9 cellular contexts compared by ENCODE assay signal in the genomic region with DNA sequence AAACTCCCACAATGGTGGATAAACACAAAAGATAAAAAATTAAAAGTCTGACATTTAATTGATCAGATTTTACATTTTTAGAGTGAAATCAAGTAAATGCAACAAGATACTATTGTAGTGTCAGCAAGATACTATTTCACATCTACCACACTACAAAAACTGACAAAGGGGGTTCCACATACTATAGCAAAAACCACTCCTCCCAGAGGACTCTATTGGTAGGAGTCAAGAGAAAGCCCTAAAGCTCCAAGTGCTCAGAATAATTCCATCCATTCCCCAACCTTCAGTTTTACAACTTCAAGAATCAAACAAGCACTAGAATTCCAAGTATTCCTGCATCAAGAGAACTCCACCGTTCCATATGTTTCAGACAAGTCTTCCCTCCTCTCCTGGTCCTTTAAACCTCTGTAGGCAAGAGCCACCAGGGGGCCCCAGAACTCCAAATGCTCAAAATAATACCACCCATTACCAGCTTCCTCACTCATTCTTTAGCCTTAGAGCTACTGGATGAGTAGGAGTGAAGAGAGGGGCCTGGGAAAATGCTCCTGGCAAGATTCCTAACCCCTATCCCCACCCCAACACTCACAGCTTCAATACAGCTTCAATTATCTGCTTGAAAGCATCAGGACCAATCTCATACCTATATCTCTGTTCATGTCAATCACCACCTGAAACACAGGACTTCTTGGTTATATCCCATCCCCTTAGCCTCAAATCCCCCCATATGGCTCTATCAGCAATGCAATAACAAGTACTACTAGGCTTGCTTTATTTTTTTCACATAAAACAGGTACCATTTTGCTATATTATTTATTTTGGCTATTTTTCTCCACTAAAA. TPM values are rescaled to one million over a fixed set of nuclear protein-coding genes. Genes with fewer than 3 reads are reported as not detected.
DNase-seq lines count a peak whose midpoint lies in the region; ATAC-seq and TF ChIP-seq lines count a peak whose summit lies in the region.
"Had no signal": no experiment of that assay in that cellular context is flagged by ENCODE, and none has a peak within 500 bp of the region (broad histone marks: within the 10 kb centered on the region; RNA-seq: fewer than 3 reads in every experiment).

No MANE protein-coding gene starts in this region.

- intact Hi-C loops in prostate gland (cut with DNase I): loop anchor here (5.0 kb wide), 1 partner anchor 310 kb away; no protein-coding TSS in a partner anchor

- TF ChIP-seq POLR2A in prostate gland (IDR thresholded peaks at IDR 0.05): no peak

- peak; percentile 75 for ATAC-seq in HG03066 (IDR thresholded peaks at IDR 0.05; ENCODE audit: low read depth, unreplicated experiment)
- no peak for ATAC-seq in GM21367 (IDR thresholded peaks at IDR 0.05; ENCODE audit: unreplicated experiment)

- no peak overlapping the region for H3K27ac ChIP-seq in prostate gland
- H3K27ac ChIP-seq: epithelial cell of prostate had no signal

- peak; percentile 3 to 27 (median 13) for DNase-seq in activated CD4-positive, CD25-positive, alpha-beta regulatory T cell (lab: John Stamatoyannopoulos, UW)
- no peak for DNase-seq in activated CD4-positive, CD25-positive, alpha-beta regulatory T cell treated with anti-CD3 and anti-CD28 coated beads, Interleukin-2, amount 50 U/mL, for 72 hours
- peak; percentile 8 for DNase-seq in NCI-H774 (lab: John Stamatoyannopoulos, UW)
- peak; percentile 59 for DNase-seq in activated T-cell treated with anti-CD3 and anti-CD28 coated beads, Interleukin-2, amount 50 U/mL, for 1 hour
- peak; percentile 67 for DNase-seq in fibroblast of villous mesenchyme (ENCODE audit: low read depth)
- DNase-seq in prostate gland (ENCODE audit: low spot score): peak; percentile 25

- no peaks in the 10 kb centered on the region for H3K9me3 ChIP-seq in prostate gland

- peaks cover 2% of the 10 kb centered on the region for H3K4me1 ChIP-seq in prostate gland (replicated peaks)

- H3K36me3 ChIP-seq in prostate gland: no peaks in the 10 kb centered on the region

- no peak overlapping the region for H3K4me3 ChIP-seq in fibroblast of villous mesenchyme (ENCODE audit: low read depth, low read length)
- H3K4me3 ChIP-seq in prostate gland: no peak overlapping the region

- peak; percentile 85 for TF ChIP-seq CTCF in fibroblast of villous mesenchyme (IDR thresholded peaks at IDR 0.05; ENCODE audit: insufficient read depth, low read depth, low read length)
- TF ChIP-seq CTCF in prostate gland (IDR thresholded peaks at IDR 0.05): peak; percentile 12 to 60 (median 54)

- WGBS in prostate gland: 5% methylated on average over 1 of the region's 1 CpG

- no peaks in the 10 kb centered on the region for H3K27me3 ChIP-seq in prostate gland (replicated peaks; ENCODE audit: insufficient read depth)

RNA-seq across cellular contexts. Expression of a gene that starts 9.9 kb away (rescaled TPM):
- total RNA-seq in fibroblast of villous mesenchyme (92.1 and 179 TPM in 2 replicates), prostate gland (10 to 100 TPM; 36.4 to 79.1 TPM)

RNA-seq across cellular contexts. Expression of a gene that starts 14.4 kb away (rescaled TPM):
- total RNA-seq in fibroblast of villous mesenchyme: 39.0 and 66.5 TPM in 2 replicates
- 10 to 100 TPM; 81.7 to 86.4 TPM for total RNA-seq in prostate gland
